ENCODE assay signal across 9 cellular contexts in genomic region chr6:90584636-90585255, GRCh38. TPM values are rescaled to one million over a fixed set of nuclear protein-coding genes. Genes with fewer than 3 reads are reported as not detected.
DNase-seq lines count a peak whose midpoint lies in the region; ATAC-seq, FAIRE-seq and TF ChIP-seq lines count a peak whose summit lies in the region.
"Had no signal": no experiment of that assay in that cellular context is flagged by ENCODE, and none has a peak within 500 bp of the region (broad histone marks: within the 10 kb centered on the region; RNA-seq: fewer than 3 reads in every experiment).

No MANE protein-coding gene starts in this region.

- TF ChIP-seq CTCF in foreskin fibroblast (IDR thresholded peaks at IDR 0.05; ENCODE audit: low read depth, low read length) (no peak), ovary (IDR thresholded peaks at IDR 0.05) (no peak), D721Med (IDR thresholded peaks at IDR 0.05; ENCODE audit: insufficient read depth, missing control alignments) (no peak)

- intact Hi-C loops in ovary (cut with DNase I), result no loop called here

- no peaks in the 10 kb centered on the region for H3K9me3 ChIP-seq in ovary

- no peak overlapping the region for H3K27ac ChIP-seq in ovary

- no peak for FAIRE-seq in D721Med (lab: Jason Lieb, UNC)

- no peaks in the 10 kb centered on the region for H3K4me1 ChIP-seq in ovary (ENCODE audit: insufficient read depth)

- H3K36me3 ChIP-seq in ovary, result no peaks in the 10 kb centered on the region

- H3K4me3 ChIP-seq in foreskin fibroblast (ENCODE audit: low read depth in 1 of 2, low read length in 2 of 2) (peak overlapping the region; percentile 27 to 62), ovary (no peak overlapping the region)

- DNase-seq in AML-193 (lab: John Stamatoyannopoulos, UW) (peak; percentile 14 to 35), RKO (ENCODE audit: low spot score) (peak; percentile 58), foreskin fibroblast (no peak), NCI-H1694 treated with DMSO at 0.1 percent for 48 hours (lab: John Stamatoyannopoulos, UW) (no peak), ovary (no peak), D721Med (ENCODE audit: insufficient read length, low spot score) (no peak)
- DNase-seq: NCI-H510A had no signal

- no peak for TF ChIP-seq POLR2A in ovary (IDR thresholded peaks at IDR 0.05)

- 20 to 48% (median 28%) methylated on average over 2 of the region's 2 CpGs for WGBS in ovary, 3 donors

- TF ChIP-seq EP300 in ovary (IDR thresholded peaks at IDR 0.05), result no peak

- ATAC-seq in GM21723 (IDR thresholded peaks at IDR 0.05; ENCODE audit: unreplicated experiment), result peak; percentile 19
- ATAC-seq in GM21619 (IDR thresholded peaks at IDR 0.05; ENCODE audit: unreplicated experiment), result no peak

- no peaks in the 10 kb centered on the region for H3K27me3 ChIP-seq in ovary

RNA-seq across cellular contexts. Expression of gene MAP3K7, which starts 2.1 kb away (rescaled TPM):
- 10 to 100 TPM; 21.1 to 30.5 (median 25.5) TPM for total RNA-seq in ovary
- polyA plus RNA-seq in ovary, result 10 to 100 TPM; 14.1 to 20.0 TPM

Comparison
In these comparisons a context has a peak if more than half of its experiments do, and no peak if none do; other contexts are left out.
1. DNase-seq: peak in AML-193 (2 of 2) and RKO (single experiment); none in foreskin fibroblast (0 of 2), NCI-H1694 treated with DMSO at 0.1 percent for 48 hours (single experiment), ovary (0 of 5) and D721Med (single experiment).